Comparison of ENCODE assay signal across 1 cellular context in the genomic region with DNA sequence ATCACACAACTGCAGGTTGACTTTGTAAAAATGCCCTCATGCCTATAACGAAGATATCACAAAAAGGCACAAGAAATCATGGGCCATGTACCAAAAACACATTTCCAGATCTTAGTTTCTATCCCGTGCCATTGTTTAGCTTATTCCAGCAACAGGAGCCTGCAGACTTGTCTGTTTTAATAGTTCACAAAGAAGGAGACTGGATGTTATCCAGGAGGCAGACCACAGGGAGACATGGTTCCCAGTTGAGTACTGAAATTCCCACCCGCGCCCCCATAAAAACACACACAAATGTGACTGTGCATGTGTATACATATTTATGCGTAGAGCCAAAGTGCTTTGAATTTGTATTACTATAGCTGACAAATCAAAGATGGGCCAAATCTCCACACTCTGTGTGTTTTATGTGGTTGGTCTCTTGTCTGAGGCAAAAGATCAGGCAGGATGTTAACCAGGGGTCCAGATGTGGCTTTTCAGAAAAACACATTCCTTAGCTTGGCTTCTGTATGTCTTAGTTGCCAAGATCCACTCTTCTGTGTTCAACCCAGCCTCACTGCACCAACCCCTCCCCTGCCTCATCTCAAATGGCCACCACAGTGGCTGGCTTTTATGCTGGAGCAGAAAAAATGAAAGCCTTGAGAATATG.
TF ChIP-seq lines count a peak whose summit lies in the region.

No MANE protein-coding gene starts in this region.

TF ChIP-seq in IMR-90, 13 proteins besides CTCF, POLR2A, EP300 and RAD21 (continued from another document):
- no peak for TF ChIP-seq NFE2L2 (IDR thresholded peaks at IDR 0.05; ENCODE audit: low read depth, low read length)
- TF ChIP-seq RFX5 (IDR thresholded peaks at IDR 0.05; ENCODE audit: low read depth, low read length) = no peak
- TF ChIP-seq RCOR1 (IDR thresholded peaks at IDR 0.05; ENCODE audit: insufficient replicate concordance, low read length) = no peak
- TF ChIP-seq MAFK (IDR thresholded peaks at IDR 0.05; ENCODE audit: low read depth, low read length) = no peak
- TF ChIP-seq USF2 (IDR thresholded peaks at IDR 0.05; ENCODE audit: low read depth, low read length) = no peak
- no peak for TF ChIP-seq CHD1 (IDR thresholded peaks at IDR 0.05; ENCODE audit: low read depth, low read length)
- TF ChIP-seq MXI1 (IDR thresholded peaks at IDR 0.05; ENCODE audit: borderline replicate concordance, low read depth, low read length) = no peak
- no peak for TF ChIP-seq MAZ (IDR thresholded peaks at IDR 0.05; ENCODE audit: borderline replicate concordance, low read depth, low read length)
TF ChIP-seq in IMR-90: peak in this region for 0.
